In the genomic region with DNA sequence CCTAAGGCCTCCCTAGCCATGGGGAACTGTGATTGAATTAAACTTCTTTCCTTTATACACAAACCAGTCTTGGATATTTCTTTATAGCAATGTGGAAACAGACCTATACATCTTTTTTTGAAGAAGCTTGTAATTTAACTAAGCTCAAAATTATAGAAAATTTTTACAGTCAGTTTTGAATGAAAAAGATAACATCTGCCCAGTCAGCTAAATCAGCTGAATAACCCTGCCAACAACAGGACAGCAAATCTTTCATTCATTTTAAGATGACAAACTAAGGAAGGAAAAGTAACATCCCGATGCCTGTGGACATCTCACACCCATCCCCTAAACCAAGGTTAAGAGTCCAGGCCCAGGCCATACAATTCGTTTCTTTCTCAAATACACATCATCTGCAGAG, we compare ENCODE assay signal across 11 cellular contexts.
"Had no signal": no experiment of that assay in that cellular context is flagged by ENCODE, and none has a peak within 500 bp of the region (broad histone marks: within the 10 kb centered on the region; RNA-seq: fewer than 3 reads in every experiment).

No MANE protein-coding gene starts in this region.

- H3K4me1 ChIP-seq: HAP-1 had no signal

- DNase-seq: GM23248, GOT3, H7, H9, HCEC 1CT, HFFc6 had no signal

- H2AFZ ChIP-seq: GM23248, GM23338 had no signal

- H3K4me2 ChIP-seq: GM23338 had no signal

- ATAC-seq: GM23338, HCT116 had no signal

- FAIRE-seq: H1, H54 had no signal

- H3K9me3 ChIP-seq: HAP-1 had no signal

- H3K9ac ChIP-seq: GM23248 had no signal

- H3K27ac ChIP-seq: GM23248 had no signal

- H3K4me3 ChIP-seq: GM23248, GM23338, HAP-1 had no signal

- H3K36me3 ChIP-seq: HAP-1 had no signal
